Comparison of ENCODE assay signal across 10 cellular contexts in the genomic region with DNA sequence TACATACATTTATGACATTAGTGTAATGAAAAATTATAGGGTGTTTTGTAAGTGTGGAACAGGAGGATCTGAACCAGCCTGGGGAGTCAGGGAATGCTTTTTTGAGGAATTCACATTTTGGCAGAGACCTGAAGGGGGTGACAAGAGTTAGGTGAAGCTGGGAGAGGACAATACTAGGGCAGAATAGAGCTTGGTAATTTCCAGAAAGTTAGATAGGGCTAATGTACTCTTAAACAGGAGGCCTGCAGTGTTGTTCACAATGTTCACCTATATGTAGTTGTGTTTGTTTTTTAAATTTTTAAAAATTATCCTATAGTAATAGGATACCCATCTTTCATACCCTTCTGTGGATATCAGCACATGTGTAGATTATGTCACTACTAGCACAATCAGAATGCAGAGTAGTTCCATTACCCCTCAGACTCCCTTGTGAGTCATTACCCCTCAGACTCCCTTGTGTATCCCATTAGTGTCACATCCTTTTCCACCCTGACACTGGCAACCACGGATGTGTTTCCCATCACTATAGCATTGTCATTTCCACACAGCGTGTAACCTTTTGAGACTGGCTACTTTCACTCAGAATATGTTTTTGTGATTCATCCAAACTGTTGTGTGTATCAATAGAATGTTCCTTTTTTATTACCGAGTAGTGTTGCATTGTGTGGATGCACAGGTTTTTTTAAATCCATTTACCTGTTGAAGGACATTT. TPM values are rescaled to one million over a fixed set of nuclear protein-coding genes. Genes with fewer than 3 reads are reported as not detected.
A peak's percentile ranks its signal among the peaks of the same experiment; 100 is the strongest.
DNase-seq lines count a peak whose midpoint lies in the region; ATAC-seq and TF ChIP-seq lines count a peak whose summit lies in the region.
"Had no signal": no experiment of that assay in that cellular context is flagged by ENCODE, and none has a peak within 500 bp of the region (broad histone marks: within the 10 kb centered on the region; RNA-seq: fewer than 3 reads in every experiment).

No MANE protein-coding gene starts in this region.

- H3K9ac ChIP-seq in fibroblast of lung (ENCODE audit: insufficient read depth, low read length), result no peak overlapping the region

- H3K4me1 ChIP-seq in Panc1 (ENCODE audit: control insufficient read depth, insufficient read depth, low read length) (no peaks in the 10 kb centered on the region), fibroblast of lung (ENCODE audit: control insufficient read depth, extremely low read depth, insufficient read depth, low read length) (peaks cover 5% of the 10 kb centered on the region)

- intact Hi-C loops in Panc1 (cut with micrococcal nuclease; ENCODE audit: unreplicated experiment), result no loop called here

- no peaks in the 10 kb centered on the region for H3K79me2 ChIP-seq in fibroblast of lung (ENCODE audit: control insufficient read depth, insufficient read depth, low read length)

- no peaks in the 10 kb centered on the region for H4K20me1 ChIP-seq in fibroblast of lung (ENCODE audit: control insufficient read depth, extremely low read depth, insufficient read depth, low read length)

- H3K27ac ChIP-seq in Panc1 (ENCODE audit: low read length) (no peak overlapping the region), fibroblast of lung (ENCODE audit: insufficient read depth, low read length) (no peak overlapping the region)
- H3K27ac ChIP-seq: neutrophil had no signal

- H3K4me2 ChIP-seq in fibroblast of lung (ENCODE audit: extremely low read depth, insufficient read depth, low read length), result peak overlapping the region; percentile 25

- in situ Hi-C loops in Panc1 (cut with HindIII; ENCODE audit: low pct_unique_long_range_greater_than_20kb, low sequenced_read_pairs), result no loop called here

- peak; percentile 1 to 20 for DNase-seq in activated CD4-positive, alpha-beta T cell treated with anti-CD3 and anti-CD28 coated beads for 24 hours (ENCODE audit: low read depth in 2 of 2)
- no peak for DNase-seq in activated CD4-positive, alpha-beta T cell treated with anti-CD3 and anti-CD28 coated beads, Interleukin-2, amount 50 U/mL, for 1 hour
- peak; percentile 43 for DNase-seq in Panc1 (ENCODE audit: low read depth, low spot score)
- peak; percentile 62 to 96 for DNase-seq in fibroblast of lung (ENCODE audit: low read depth in 2 of 2)
- DNase-seq in stimulated activated CD8-positive, alpha-beta memory T cell treated with anti-CD3 and anti-CD28 coated beads, Interleukin-15, amount 100 ng/mL, for 48 hours (ENCODE audit: low read depth in 2 of 2), result peak; percentile 22 to 35
- no peak for DNase-seq in GM20000 (ENCODE audit: low spot score)
- no peak for DNase-seq in NCI-H2196 (lab: John Stamatoyannopoulos, UW; ENCODE audit: unreplicated experiment)
- DNase-seq: activated gamma-delta T cell treated with Interleukin-2 at 50 U/mL for 16 hours had no signal

- no peak overlapping the region for H3K4me3 ChIP-seq in Panc1 (ENCODE audit: low read depth in 2 of 2, low read length in 2 of 2)
- H3K4me3 ChIP-seq in fibroblast of lung (replicated peaks in 1 of 4; ENCODE audit: control extremely low read depth in 1 of 4, insufficient read depth in 1 of 4, low read depth in 3 of 4, low read length in 4 of 4), result no peak overlapping the region

- H3K9me3 ChIP-seq in Panc1 (ENCODE audit: control insufficient read depth, insufficient read depth, low read depth, low read length) (no peaks in the 10 kb centered on the region), fibroblast of lung (ENCODE audit: control insufficient read depth, insufficient read depth, low read depth, low read length) (no peaks in the 10 kb centered on the region)
- H3K9me3 ChIP-seq: neutrophil had no signal

- no TSS peak for BruUV-seq in Panc1 (replicated peaks; lab: Mats Ljungman, UMichigan)

- H2AFZ ChIP-seq in fibroblast of lung (ENCODE audit: low read length), result no peak overlapping the region

- H3K27me3 ChIP-seq in Panc1 (ENCODE audit: control insufficient read depth, insufficient read depth, low read length) (no peaks in the 10 kb centered on the region), fibroblast of lung (ENCODE audit: control insufficient read depth, insufficient read depth, low read length) (no peaks in the 10 kb centered on the region)
- H3K27me3 ChIP-seq: neutrophil had no signal

- no peaks in the 10 kb centered on the region for H3K36me3 ChIP-seq in Panc1 (ENCODE audit: control insufficient read depth, insufficient read depth, low read length)
- no peaks in the 10 kb centered on the region for H3K36me3 ChIP-seq in fibroblast of lung (ENCODE audit: control insufficient read depth, insufficient read depth, low read length)
- H3K36me3 ChIP-seq: neutrophil had no signal

- CTCF ChIA-PET in Panc1 (lab: Charles Lee), result no interaction called here

- TF ChIP-seq CTCF in Panc1 (IDR thresholded peaks at IDR 0.05) (no peak), fibroblast of lung (conservative IDR thresholded peaks at IDR 0.05 in 1 of 2, IDR thresholded peaks at IDR 0.05 in 1 of 2; ENCODE audit: low read depth in 1 of 2, low read length in 2 of 2) (no peak), GM20000 (IDR thresholded peaks at IDR 0.05; ENCODE audit: extremely low read depth, missing control alignments) (no peak)

- POLR2A ChIA-PET in Panc1 (lab: Charles Lee), result no interaction called here

- peak; percentile 69; the same call in 1 of the 2 replicates for ATAC-seq in Panc1
- ATAC-seq in HG03280 (IDR thresholded peaks at IDR 0.05; ENCODE audit: unreplicated experiment), result no peak

RNA-seq across cellular contexts. Expression of a gene that starts 43.1 kb away (rescaled TPM):
- total RNA-seq in Panc1 (2021; ENCODE audit: unreplicated experiment), result 14.7 TPM
- 9.1 TPM for polyA plus RNA-seq in Panc1 (2012; ENCODE audit: insufficient read length)
- total RNA-seq in fibroblast of lung, result 52.1 and 73.0 TPM in 2 replicates
- 11.2 and 13.4 TPM in 2 replicates for polyA plus RNA-seq in fibroblast of lung
- polyA plus RNA-seq in fibroblast of lung (2012), result 14.3 TPM in 2 replicates
- 9.4 and 11.4 TPM in 2 replicates for polyA minus RNA-seq in fibroblast of lung (ENCODE audit: low replicate concordance)

Comparison
In these comparisons a context has a peak if more than half of its experiments do, and no peak if none do; other contexts are left out.
1. DNase-seq: peak in activated CD4-positive, alpha-beta T cell treated with anti-CD3 and anti-CD28 coated beads for 24 hours (2 of 2), Panc1 (single experiment), fibroblast of lung (2 of 2) and stimulated activated CD8-positive, alpha-beta memory T cell treated with anti-CD3 and anti-CD28 coated beads, Interleukin-15, amount 100 ng/mL, for 48 hours (2 of 2); none in activated CD4-positive, alpha-beta T cell treated with anti-CD3 and anti-CD28 coated beads, Interleukin-2, amount 50 U/mL, for 1 hour (single experiment), GM20000 (single experiment) and NCI-H2196 (single experiment).